ENCODE assay signal across 11 cellular contexts in the genomic region with DNA sequence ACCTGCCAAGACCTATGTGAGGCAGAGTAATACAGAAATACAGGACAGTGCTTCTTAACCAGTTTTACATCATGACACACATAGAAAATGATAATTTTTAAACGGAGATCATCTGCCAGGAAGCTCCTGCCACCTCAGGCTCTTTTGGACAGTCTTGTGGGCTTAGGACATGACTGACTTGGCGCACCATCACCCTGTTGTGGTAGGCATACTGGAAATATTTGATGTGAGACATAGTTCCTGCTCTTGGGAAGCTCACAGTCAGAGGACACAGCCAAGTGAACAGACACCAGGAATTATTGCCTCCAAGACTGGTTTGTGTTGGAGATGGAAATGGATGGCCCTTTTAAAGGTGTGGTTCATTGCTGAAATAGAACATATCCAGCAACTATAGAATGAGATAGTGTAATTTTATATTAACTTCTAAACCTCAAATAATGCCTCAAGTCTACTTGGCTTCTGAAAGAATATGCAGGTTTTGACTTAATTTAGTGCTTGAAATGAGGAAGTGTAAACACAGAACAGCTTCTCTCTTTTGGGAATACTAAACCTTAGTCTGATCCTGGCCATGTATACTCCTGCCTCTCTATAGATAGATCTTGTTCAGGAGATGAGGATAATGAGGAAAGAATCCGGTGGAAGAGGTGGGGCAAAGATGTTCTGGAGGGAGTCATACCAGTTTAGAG. TPM values are rescaled to one million over a fixed set of nuclear protein-coding genes. Genes with fewer than 3 reads are reported as not detected.
DNase-seq lines count a peak whose midpoint lies in the region; ATAC-seq, FAIRE-seq and TF ChIP-seq lines count a peak whose summit lies in the region.
"Had no signal": no experiment of that assay in that cellular context is flagged by ENCODE, and none has a peak within 500 bp of the region (broad histone marks: within the 10 kb centered on the region; RNA-seq: fewer than 3 reads in every experiment).

No MANE protein-coding gene starts in this region.

- H3K4me2 ChIP-seq in GM12878 (ENCODE audit: control insufficient read depth, insufficient read depth), result peak overlapping the region; percentile 36

- H4K20me1 ChIP-seq in GM12878 (ENCODE audit: control insufficient read depth, insufficient read depth), result no peaks in the 10 kb centered on the region

- peak; percentile 38 for ATAC-seq in GM12878
- ATAC-seq in thoracic aorta (ENCODE audit: insufficient number of reproducible peaks, low FRiP score, low read depth), result no peak
- no peak for ATAC-seq in HG02981 (IDR thresholded peaks at IDR 0.05; ENCODE audit: unreplicated experiment)
- ATAC-seq: naive thymus-derived CD8-positive, alpha-beta T cell had no signal

- in situ Hi-C loops in GM12878 (cut with MboI), result no loop called here

- H3K4me1 ChIP-seq in GM12878 (ENCODE audit: control insufficient read depth, insufficient read depth, low read length) (peaks cover 31% of the 10 kb centered on the region), thoracic aorta (ENCODE audit: control insufficient read depth in 1 of 2, low read depth in 2 of 2) (peaks cover 38 to 60% of the 10 kb centered on the region in 2 donors)

- RAD21 ChIA-PET in GM12878 (lab: Charles Lee; ENCODE audit: unreplicated experiment), result interaction anchor here (0.7 to 3.8 kb wide), 9 partner anchors 10 to 228 kb away, joined by 3 to 50 read pairs (median 8); a partner anchor contains a TSS

- H3K27ac ChIP-seq in GM12878 (ENCODE audit: control insufficient read depth, insufficient read depth) (peak overlapping the region; percentile 60), thoracic aorta (peak overlapping the region in 1 of 2 donors; percentile 10)
- H3K27ac ChIP-seq: SJSA1 had no signal

- peaks cover 68% of the 10 kb centered on the region for H3K79me2 ChIP-seq in GM12878 (ENCODE audit: control insufficient read depth, insufficient read depth, low read length)

- TF ChIP-seq CTCF in GM12878 (IDR thresholded peaks at IDR 0.05 in 2 of 3, conservative IDR thresholded peaks at IDR 0.05 in 1 of 3; ENCODE audit: control insufficient read depth in 2 of 3, extremely low read depth in 1 of 3, insufficient read depth in 1 of 3, low read depth in 3 of 3, low read length in 3 of 3), result no peak
- no peak for TF ChIP-seq CTCF in thoracic aorta (IDR thresholded peaks at IDR 0.05)
- TF ChIP-seq CTCF in GM10248 (IDR thresholded peaks at IDR 0.05; ENCODE audit: control extremely low read depth, extremely low read depth, low read depth, missing control alignments), result no peak

- DNase-seq in SKM-1 treated with dmso at 0.1 percent for 144 hours (lab: John Stamatoyannopoulos, UW; ENCODE audit: unreplicated experiment) (peak; percentile 9), SKM-1 (lab: John Stamatoyannopoulos, UW; ENCODE audit: unreplicated experiment) (no peak), GM12878 (ENCODE audit: low read depth, low spot score) (no peak), kidney tubule cell (ENCODE audit: low spot score) (peak; percentile 92), thoracic aorta (ENCODE audit: low spot score) (no peak), GM10248 (ENCODE audit: extremely low spot score) (no peak), NCI-H2227 treated with DMSO at 0.1 percent for 48 hours (lab: John Stamatoyannopoulos, UW) (no peak)
- DNase-seq: naive thymus-derived CD8-positive, alpha-beta T cell; stimulated activated CD4-positive, alpha-beta T cell treated with anti-CD3 and anti-CD28 coated beads, Interleukin-2, amount 100 ng/mL, for 48 hours had no signal

- H3K36me3 ChIP-seq in GM12878 (ENCODE audit: control insufficient read depth in 2 of 2, insufficient read depth in 2 of 2, low read length in 1 of 2), result 0 out of 4 replicates have a peak, but pooled peaks cover 0 to 2% of the 10 kb centered on the region in 2 experiments
- peaks cover 9% of the 10 kb centered on the region for H3K36me3 ChIP-seq in thoracic aorta

- no peak overlapping the region; the same call in 1 of the 2 replicates for H3K9ac ChIP-seq in GM12878 (ENCODE audit: control insufficient read depth, insufficient read depth, low read length)

- CTCF ChIA-PET in GM12878 (lab: Yijun Ruan, JAX) (interaction anchor here (0.6 to 9.0 kb wide), 12 partner anchors 10 to 417 kb away, joined by 3 to 71 read pairs (median 4); a partner anchor contains a TSS), GM10248 (lab: Yijun Ruan, JAX) (interaction anchor here (0.9 to 4.3 kb wide), 6 partner anchors 10 to 292 kb away, joined by 3 to 29 read pairs (median 4); no protein-coding TSS in a partner anchor)

- no TSS peak for BruUV-seq in GM12878 (replicated peaks; lab: Mats Ljungman, UMichigan)

- TF ChIP-seq EP300 in GM12878 (IDR thresholded peaks at IDR 0.05; ENCODE audit: borderline replicate concordance in 1 of 2, control insufficient read depth in 1 of 2, low read depth in 2 of 2, low read length in 2 of 2), result no peak

- H2AFZ ChIP-seq in GM12878 (ENCODE audit: control insufficient read depth, low read depth, low read length), result no peak overlapping the region

- no peak for FAIRE-seq in GM12878 (lab: Jason Lieb, UNC)

- no peaks in the 10 kb centered on the region for H3K9me3 ChIP-seq in GM12878 (replicated peaks; ENCODE audit: control insufficient read depth, insufficient read depth, low read length)
- H3K9me3 ChIP-seq in thoracic aorta, result no peaks in the 10 kb centered on the region
- H3K9me3 ChIP-seq: SJSA1 had no signal

- no peak for TF ChIP-seq POLR2A in GM12878 (IDR thresholded peaks at IDR 0.05; ENCODE audit: low read depth, low read length)

- intact Hi-C loops in GM12878 (cut with micrococcal nuclease; ENCODE audit: unreplicated experiment), result no loop called here

- SMC1A ChIA-PET in GM12878 (lab: Charles Lee; ENCODE audit: uncharacterized antibody, unreplicated experiment), result interaction anchor here (0.9 to 14.0 kb wide), 13 partner anchors 10 to 279 kb away, joined by 3 to 361 read pairs (median 4); a partner anchor contains a TSS

- H3K27me3 ChIP-seq in GM12878 (replicated peaks in 1 of 2; ENCODE audit: control insufficient read depth in 2 of 2, insufficient read depth in 2 of 2, low read length in 1 of 2) (no peaks in the 10 kb centered on the region), thoracic aorta (replicated peaks; ENCODE audit: insufficient read depth) (no peaks in the 10 kb centered on the region)
- H3K27me3 ChIP-seq: SJSA1 had no signal

- TF ChIP-seq RAD21 in GM12878 (IDR thresholded peaks at IDR 0.05; ENCODE audit: insufficient read depth, low read depth, low read length), result no peak

- POLR2A ChIA-PET in GM12878 (lab: Charles Lee), result interaction anchor here (0.9 to 3.3 kb wide), 6 partner anchors 8 to 122 kb away, joined by 3 to 16 read pairs (median 6); a partner anchor contains a TSS
- POLR2A ChIA-PET in GM10248 (lab: Yijun Ruan, JAX), result no interaction called here

- H3K4me3 ChIP-seq in GM12878 (no peak overlapping the region), thoracic aorta (peak overlapping the region; percentile 5)
- H3K4me3 ChIP-seq: SJSA1 had no signal

- WGBS in GM12878 (ENCODE audit: insufficient coverage, insufficient replicate concordance, low lambda C conversion rate, missing lambda C conversion rate), result 67% methylated on average over 3 of the region's 3 CpGs

TF ChIP-seq in GM12878, 131 proteins besides CTCF, POLR2A, EP300 and RAD21 (continues in another document):
- TF ChIP-seq NFIC (IDR thresholded peaks at IDR 0.05; ENCODE audit: low read depth, low read length), result no peak
- TF ChIP-seq, protein P1, sequence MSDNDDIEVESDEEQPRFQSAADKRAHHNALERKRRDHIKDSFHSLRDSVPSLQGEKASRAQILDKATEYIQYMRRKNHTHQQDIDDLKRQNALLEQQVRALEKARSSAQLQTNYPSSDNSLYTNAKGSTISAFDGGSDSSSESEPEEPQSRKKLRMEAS (IDR thresholded peaks at IDR 0.05; ENCODE audit: low read depth, low read length), result no peak
- TF ChIP-seq IKZF2 (IDR thresholded peaks at IDR 0.05), result peak; percentile 33 to 37; a peak in 2 of 4 replicates
- TF ChIP-seq RELA (IDR thresholded peaks at IDR 0.05; ENCODE audit: borderline replicate concordance, partially characterized antibody), result no peak
- TF ChIP-seq CBX3 (IDR thresholded peaks at IDR 0.05; ENCODE audit: borderline replicate concordance, low read depth), result no peak

RNA-seq across cellular contexts. Expression of a gene that starts 19.7 kb away (rescaled TPM):
- total RNA-seq in GM12878 (2013; cell fraction: nucleolus; rRNA removed), result 102 and 104 TPM in 2 replicates
- total RNA-seq in GM12878 (2014; rRNA removed) (23.9 and 25.7 TPM in 2 replicates), GM12878 (2014; rRNA removed; fragmentation: Illumina TruSeq; extraction: Trizol) (30.2 and 33.9 TPM in 2 replicates), GM12878 (2021) (33.1 and 39.4 TPM in 2 replicates), thoracic aorta (10 to 100 TPM; 54.7 to 65.6 TPM)
- 21.3 TPM for polyA plus RNA-seq in GM12878 (2011; ENCODE audit: low read depth)
- polyA plus RNA-seq in GM12878 (2011; rRNA removed) (31.4 and 36.5 TPM in 2 replicates), GM12878 (2014; fragmentation: Illumina TruSeq; extraction: Trizol) (19.5 and 20.2 TPM in 2 replicates), GM12878 (2014; fragmentation: Nextera tagmentation; extraction: Ambion mirVana) (10 to 100 TPM in 1 of 2 experiments, 1 to 10 TPM in 1; 6.9 to 20.3 TPM), GM12878 (2014; rRNA removed) (18.0 and 20.6 TPM in 2 replicates), GM12878 (2016; fragmentation: Nextera tagmentation; extraction: Ambion mirVana) (10 to 100 TPM; 11.9 to 13.3 TPM)
- 21.4 and 25.0 TPM in 2 replicates for polyA plus RNA-seq in GM12878 (2011; cell fraction: cytosol; rRNA removed)
- polyA plus RNA-seq in GM12878 (2011; cell fraction: nucleus; rRNA removed), result 21.2 and 29.0 TPM in 2 replicates
- 13.5 and 16.5 TPM in 2 replicates for polyA plus RNA-seq in GM12878 (2012)
- polyA minus RNA-seq in GM12878 (2011; rRNA and poly(A)+ RNA removed), result 95.5 and 102 TPM in 2 replicates
- polyA minus RNA-seq in GM12878 (2011; cell fraction: cytosol; rRNA and poly(A)+ RNA removed), result 19.8 and 20.8 TPM in 2 replicates
- 55.7 and 75.5 TPM in 2 replicates for polyA minus RNA-seq in GM12878 (2011; cell fraction: nucleus; rRNA and poly(A)+ RNA removed)

Comparison
In these comparisons a context has a peak if more than half of its experiments do, and no peak if none do; other contexts are left out.
1. DNase-seq: peak in SKM-1 treated with dmso at 0.1 percent for 144 hours (single experiment) and kidney tubule cell (single experiment); none in SKM-1 (single experiment), GM12878 (single experiment), thoracic aorta (single experiment), GM10248 (single experiment) and NCI-H2227 treated with DMSO at 0.1 percent for 48 hours (single experiment).